In genomic region chr3:72190050-72190449, GRCh38 we compare ENCODE assay signal across 30 cellular contexts.
"Had no signal": no experiment of that assay in that cellular context is flagged by ENCODE, and none has a peak within 500 bp of the region (broad histone marks: within the 10 kb centered on the region; RNA-seq: fewer than 3 reads in every experiment).

No MANE protein-coding gene starts in this region.

- DNase-seq: activated CD4-positive, alpha-beta T cell treated with anti-CD3 and anti-CD28 coated beads for 48 hours; activated CD4-positive, alpha-beta T cell treated with anti-CD3 and anti-CD28 coated beads, Interleukin-2, amount 50 U/mL, for 4 hours; activated CD4-positive, CD25-positive, alpha-beta regulatory T cell treated with anti-CD3 and anti-CD28 coated beads, Interleukin-2, amount 50 U/mL, for 72 hours; activated CD8-positive, alpha-beta memory T cell treated with anti-CD3 and anti-CD28 coated beads, Interleukin-2, amount 50 U/mL, for 48 hours; activated CD8-positive, alpha-beta T cell treated with anti-CD3 and anti-CD28 coated beads, Interleukin-2, amount 10 ng/mL, durations not matched to agents 7 days and 5 days; activated naive CD4-positive, alpha-beta T cell treated with anti-CD3 and anti-CD28 coated beads, Interleukin-2, amount 50 U/mL, for 16 hours; activated naive CD8-positive, alpha-beta T cell treated with anti-CD3 and anti-CD28 coated beads, Interleukin-2, amount 10 ng/mL, durations not matched to agents 7 days and 5 days; activated T-cell treated with anti-CD3 and anti-CD28 coated beads, Interleukin-2, amount 50 U/mL, for 1 hour; adrenal gland; Kasumi-1; KBM-7; MG63; MV-4-11; NCI-H1092 treated with DMSO at 0.1 percent for 48 hours; NCI-H1436; NCI-H1694 treated with DMSO at 0.1 percent for 48 hours; NCI-H2029 treated with DMSO at 0.1 percent for 48 hours; NCI-H345; NCI-H510A; NCI-H526 treated with DMSO at 0.1 percent for 48 hours; NCI-H82; NK-92 treated with Interleukin-12 subunit alpha and Interleukin-12 subunit beta, amount 100 ng/mL, for 24 hours; Peyer's patch; SHP77; SW 1271 had no signal

- H3K27ac ChIP-seq: adrenal gland, breast epithelium, Peyer's patch, RWPE1, SJSA1 had no signal

- H3K4me1 ChIP-seq: breast epithelium, Peyer's patch had no signal

- H3K36me3 ChIP-seq: adrenal gland, breast epithelium, MG63, Peyer's patch, SJSA1 had no signal

- H3K9me3 ChIP-seq: adrenal gland, MG63, Peyer's patch, SJSA1 had no signal

- H3K27me3 ChIP-seq: adrenal gland, breast epithelium, MG63, Peyer's patch, SJSA1 had no signal

- H3K4me3 ChIP-seq: adrenal gland, breast epithelium, MG63, Peyer's patch, SJSA1 had no signal

- ATAC-seq: activated CD8-positive, alpha-beta T cell treated with anti-CD3 and anti-CD28 coated beads, Interleukin-2, amount 10 ng/mL, durations not matched to agents 7 days and 5 days; SK-N-SH treated with all-trans-retinoic acid at 6 μM for 48 hours; WTC11 had no signal
